28 cellular contexts compared by ENCODE assay signal in genomic region chr3:140088058-140088457, GRCh38.
"Had no signal": no experiment of that assay in that cellular context is flagged by ENCODE, and none has a peak within 500 bp of the region (broad histone marks: within the 10 kb centered on the region; RNA-seq: fewer than 3 reads in every experiment).

No MANE protein-coding gene starts in this region.

- H3K36me3 Mint-ChIP-seq: stimulated activated effector memory CD8-positive, alpha-beta T cell treated with anti-CD3 and anti-CD28 coated beads, Interleukin-12 subunit alpha, Interleukin-12 subunit beta, amount 100 ng/mL, for 72 hours; stimulated activated memory B cell treated with anti-CD40 and anti-IgM and Interleukin-4, amounts not matched to agents 10 μg/mL and 1 μg/mL and 100 μg/mL, for 72 hours; stimulated activated naive B cell treated with anti-CD40 and anti-IgM and Interleukin-4, amounts not matched to agents 10 μg/mL and 1 μg/mL and 100 μg/mL, for 72 hours; type B pancreatic cell had no signal

- ATAC-seq: stimulated activated effector memory CD8-positive, alpha-beta T cell treated with anti-CD3 and anti-CD28 coated beads, Interleukin-12 subunit alpha, Interleukin-12 subunit beta, amount 100 ng/mL, for 72 hours; stimulated activated memory B cell treated with anti-CD40 and anti-IgM and Interleukin-4, amounts not matched to agents 10 μg/mL and 1 μg/mL and 100 μg/mL, for 72 hours; stimulated activated naive B cell treated with anti-CD40 and anti-IgM and Interleukin-4, amounts not matched to agents 10 μg/mL and 1 μg/mL and 100 μg/mL, for 72 hours; stimulated activated naive CD8-positive, alpha-beta T cell treated with anti-CD3 and anti-CD28 coated beads, Interleukin-15, amount 100 ng/mL, for 72 hours; stimulated activated naive CD8-positive, alpha-beta T cell treated with anti-CD3 and anti-CD28 coated beads, Interleukin-15, Interleukin-2, amounts not matched to agents 100 U/mL and 50 U/mL, for 24 hours; upper lobe of right lung had no signal

- H3K4me1 Mint-ChIP-seq: stimulated activated effector memory CD8-positive, alpha-beta T cell treated with anti-CD3 and anti-CD28 coated beads, Interleukin-12 subunit alpha, Interleukin-12 subunit beta, amount 100 ng/mL, for 72 hours; stimulated activated memory B cell treated with anti-CD40 and anti-IgM and Interleukin-4, amounts not matched to agents 10 μg/mL and 1 μg/mL and 100 μg/mL, for 72 hours; stimulated activated naive B cell treated with anti-CD40 and anti-IgM and Interleukin-4, amounts not matched to agents 10 μg/mL and 1 μg/mL and 100 μg/mL, for 72 hours; stimulated activated naive CD8-positive, alpha-beta T cell treated with anti-CD3 and anti-CD28 coated beads, Interleukin-15, amount 100 ng/mL, for 72 hours had no signal

- H3K36me3 ChIP-seq: stomach, suprapubic skin, thoracic aorta, thyroid gland, tibial artery, tibial nerve, transverse colon, upper lobe of left lung, upper lobe of right lung, uterus, vagina had no signal

- H3K4me3 Mint-ChIP-seq: stimulated activated effector memory CD8-positive, alpha-beta T cell treated with anti-CD3 and anti-CD28 coated beads, Interleukin-12 subunit alpha, Interleukin-12 subunit beta, amount 100 ng/mL, for 72 hours; stimulated activated memory B cell treated with anti-CD40 and anti-IgM and Interleukin-4, amounts not matched to agents 10 μg/mL and 1 μg/mL and 100 μg/mL, for 72 hours; stimulated activated naive B cell treated with anti-CD40 and anti-IgM and Interleukin-4, amounts not matched to agents 10 μg/mL and 1 μg/mL and 100 μg/mL, for 72 hours; stimulated activated naive CD8-positive, alpha-beta T cell treated with anti-CD3 and anti-CD28 coated beads, Interleukin-15, amount 100 ng/mL, for 72 hours; stimulated activated naive CD8-positive, alpha-beta T cell treated with anti-CD3 and anti-CD28 coated beads, Interleukin-15, Interleukin-2, amounts not matched to agents 100 ng/mL and 50 ng/mL, for 24 hours; type B pancreatic cell had no signal

- H3K9me3 Mint-ChIP-seq: stimulated activated effector memory CD8-positive, alpha-beta T cell treated with anti-CD3 and anti-CD28 coated beads, Interleukin-12 subunit alpha, Interleukin-12 subunit beta, amount 100 ng/mL, for 72 hours; stimulated activated memory B cell treated with anti-CD40 and anti-IgM and Interleukin-4, amounts not matched to agents 10 μg/mL and 1 μg/mL and 100 μg/mL, for 72 hours; stimulated activated naive B cell treated with anti-CD40 and anti-IgM and Interleukin-4, amounts not matched to agents 10 μg/mL and 1 μg/mL and 100 μg/mL, for 72 hours; stimulated activated naive CD8-positive, alpha-beta T cell treated with anti-CD3 and anti-CD28 coated beads, Interleukin-15, amount 100 ng/mL, for 72 hours; stimulated activated naive CD8-positive, alpha-beta T cell treated with anti-CD3 and anti-CD28 coated beads, Interleukin-15, Interleukin-2, amounts not matched to agents 100 ng/mL and 50 ng/mL, for 24 hours had no signal

- H3K27ac ChIP-seq: stomach, suprapubic skin, testis, thoracic aorta, thyroid gland, tibial artery, tibial nerve, transverse colon, upper lobe of left lung, upper lobe of right lung, uterus, vagina had no signal

- H3K4me3 ChIP-seq: stomach, suprapubic skin, testis, thoracic aorta, thyroid gland, tibial artery, tibial nerve, transverse colon, upper lobe of left lung, upper lobe of right lung, uterus, vagina had no signal

- H3K4me1 ChIP-seq: stomach, suprapubic skin, testis, thyroid gland, transverse colon, upper lobe of left lung, upper lobe of right lung, uterus had no signal

- H3K27ac Mint-ChIP-seq: stimulated activated effector memory CD8-positive, alpha-beta T cell treated with anti-CD3 and anti-CD28 coated beads, Interleukin-12 subunit alpha, Interleukin-12 subunit beta, amount 100 ng/mL, for 72 hours; stimulated activated memory B cell treated with anti-CD40 and anti-IgM and Interleukin-4, amounts not matched to agents 10 μg/mL and 1 μg/mL and 100 μg/mL, for 72 hours; stimulated activated naive B cell treated with anti-CD40 and anti-IgM and Interleukin-4, amounts not matched to agents 10 μg/mL and 1 μg/mL and 100 μg/mL, for 72 hours; stimulated activated naive CD8-positive, alpha-beta T cell treated with anti-CD3 and anti-CD28 coated beads, Interleukin-15, amount 100 ng/mL, for 72 hours; stimulated activated naive CD8-positive, alpha-beta T cell treated with anti-CD3 and anti-CD28 coated beads, Interleukin-15, Interleukin-2, amounts not matched to agents 100 ng/mL and 50 ng/mL, for 24 hours; type B pancreatic cell had no signal

- H3K27me3 Mint-ChIP-seq: stimulated activated memory B cell treated with anti-CD40 and anti-IgM and Interleukin-4, amounts not matched to agents 10 μg/mL and 1 μg/mL and 100 μg/mL, for 72 hours; type B pancreatic cell had no signal

- H3K27me3 ChIP-seq: stomach, suprapubic skin, testis, thyroid gland, tibial artery, tibial nerve, transverse colon, upper lobe of left lung, upper lobe of right lung, uterus, vagina had no signal

- H3K9me3 ChIP-seq: suprapubic skin, testis, thoracic aorta, thyroid gland, tibial artery, tibial nerve, transverse colon, upper lobe of left lung, upper lobe of right lung, uterus, vagina had no signal

- DNase-seq: stimulated activated CD4-positive, alpha-beta T cell treated with anti-CD3 and anti-CD28 coated beads, Interleukin-2, amount 100 ng/mL, for 48 hours; stimulated activated CD4-positive, alpha-beta T cell treated with anti-CD3 and anti-CD28 coated beads, Interleukin-4, amount 100 ng/mL, for 1 hour; stimulated activated CD4-positive, alpha-beta T cell treated with anti-CD3 and anti-CD28 coated beads, Interleukin-4, amount 100 ng/mL, for 24 hours; stimulated activated CD4-positive, alpha-beta T cell treated with anti-CD3 and anti-CD28 coated beads, Interleukin-4, amount 100 ng/mL, for 4 hours; stimulated activated CD8-positive, alpha-beta memory T cell treated with anti-CD3 and anti-CD28 coated beads, Interleukin-4, amount 100 ng/mL, for 48 hours; stimulated activated naive B cell treated with anti-CD40 and anti-IgM and Interleukin-4, amounts not matched to agents 10 μg/mL and 1 μg/mL and 100 μg/mL, for 72 hours; stimulated activated naive CD4-positive, alpha-beta T cell; stimulated activated naive CD4-positive, alpha-beta T cell treated with Interleukin-2 at 50 U/mL for 16 hours; stimulated activated naive CD8-positive, alpha-beta T cell treated with anti-CD3 and anti-CD28 coated beads, Interleukin-15, amount 100 ng/mL, for 72 hours; stimulated activated naive CD8-positive, alpha-beta T cell treated with anti-CD3 and anti-CD28 coated beads, Interleukin-15, Interleukin-2, amounts not matched to agents 100 U/mL and 50 U/mL, for 24 hours; stomach; substantia nigra; testis; thyroid gland; tibial artery; transverse colon; trophoblast cell; upper lobe of left lung; upper lobe of right lung; uterus had no signal
